8 cellular contexts compared by ENCODE assay signal in the genomic region with DNA sequence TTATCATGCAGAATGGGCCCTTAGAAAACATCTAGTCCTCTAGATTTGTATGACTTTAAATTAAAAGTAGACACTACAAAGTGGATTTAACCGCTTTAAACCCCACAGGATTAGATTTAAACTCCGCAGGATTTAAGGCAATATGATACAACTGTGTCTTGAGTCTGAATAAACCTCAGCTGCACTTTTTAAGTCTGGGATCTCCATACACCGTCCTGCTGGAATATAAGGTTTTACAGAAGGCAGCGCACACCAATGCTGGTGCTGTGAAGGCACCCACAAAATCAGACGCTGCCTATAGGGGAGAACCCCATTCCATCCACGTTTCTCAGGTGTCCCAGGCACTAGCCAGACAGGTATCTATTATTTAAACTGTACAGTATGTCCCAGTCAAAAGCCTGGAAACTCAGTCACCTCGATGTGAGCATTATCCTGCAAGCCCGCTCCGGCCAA. TPM values are rescaled to one million over a fixed set of nuclear protein-coding genes. Genes with fewer than 3 reads are reported as not detected.
DNase-seq lines count a peak whose midpoint lies in the region; ATAC-seq and TF ChIP-seq lines count a peak whose summit lies in the region.

No MANE protein-coding gene starts in this region.

- no peaks in the 10 kb centered on the region for H3K27me3 ChIP-seq in hepatocyte

- DNase-seq in NCI-H345 (lab: John Stamatoyannopoulos, UW) (peak; percentile 3), NCI-H345 treated with DMSO at 0.1 percent for 48 hours (lab: John Stamatoyannopoulos, UW; ENCODE audit: unreplicated experiment) (no peak), hepatocyte (ENCODE audit: low spot score) (no peak), H4 (ENCODE audit: low spot score) (no peak)
- DNase-seq in activated CD4-positive, alpha-beta memory T cell treated with anti-CD3 and anti-CD28 coated beads, Interleukin-2, amount 10 ng/mL, durations not matched to agents 7 days and 5 days: no peak

- H3K79me2 ChIP-seq in hepatocyte: peaks cover 18% of the 10 kb centered on the region

- peaks cover 5% of the 10 kb centered on the region for H3K4me1 ChIP-seq in hepatocyte (ENCODE audit: insufficient read depth)

- H3K9me3 ChIP-seq in hepatocyte (ENCODE audit: low read depth): no peaks in the 10 kb centered on the region

- no peaks in the 10 kb centered on the region for H4K20me1 ChIP-seq in hepatocyte (ENCODE audit: insufficient read depth, poor library complexity, severe bottlenecking)

- TF ChIP-seq CTCF in hepatocyte (IDR thresholded peaks at IDR 0.05; ENCODE audit: poor library complexity): no peak

- H3K4me3 ChIP-seq in hepatocyte (peak overlapping the region; percentile 91), skin epidermis (peak overlapping the region; percentile 59 to 98 (median 88))

- H3K27ac ChIP-seq in hepatocyte (peak overlapping the region; percentile 93), skin epidermis (peak overlapping the region in 20 of 21 experiments; percentile 45 to 89 (median 80))

- no peaks in the 10 kb centered on the region for H3K36me3 ChIP-seq in hepatocyte (replicated peaks; ENCODE audit: insufficient read depth, low read depth)

- H3K4me2 ChIP-seq in hepatocyte: peak overlapping the region; percentile 83

- no peaks in the 10 kb centered on the region for H3K36me3 Mint-ChIP-seq in activated CD4-positive, alpha-beta memory T cell treated with anti-CD3 and anti-CD28 coated beads, Interleukin-2, amount 10 ng/mL, durations not matched to agents 7 days and 5 days (ENCODE audit: low read depth)

- H3K27ac Mint-ChIP-seq in activated CD4-positive, alpha-beta memory T cell treated with anti-CD3 and anti-CD28 coated beads, Interleukin-2, amount 10 ng/mL, durations not matched to agents 7 days and 5 days: no peak overlapping the region

- ATAC-seq in GM18909 (IDR thresholded peaks at IDR 0.05; ENCODE audit: poor library complexity, unreplicated experiment) (no peak), HG02678 (IDR thresholded peaks at IDR 0.05; ENCODE audit: unreplicated experiment) (no peak)

- no peaks in the 10 kb centered on the region for H3K9me3 Mint-ChIP-seq in activated CD4-positive, alpha-beta memory T cell treated with anti-CD3 and anti-CD28 coated beads, Interleukin-2, amount 10 ng/mL, durations not matched to agents 7 days and 5 days

- peak overlapping the region; percentile 83 for H3K4me3 Mint-ChIP-seq in activated CD4-positive, alpha-beta memory T cell treated with anti-CD3 and anti-CD28 coated beads, Interleukin-2, amount 10 ng/mL, durations not matched to agents 7 days and 5 days

- 6% methylated on average over 9 of the region's 9 CpGs for WGBS in hepatocyte (ENCODE audit: low lambda C conversion rate, missing lambda C conversion rate)

- CTCF ChIA-PET in activated CD4-positive, alpha-beta memory T cell treated with anti-CD3 and anti-CD28 coated beads, Interleukin-2, amount 10 ng/mL, durations not matched to agents 7 days and 5 days (lab: Charles Lee): interaction anchor here (0.6 to 2.0 kb wide), 3 partner anchors 14 to 459 kb away, joined by 3 to 6 read pairs (median 3); no protein-coding TSS in a partner anchor

- POLR2A ChIA-PET in activated CD4-positive, alpha-beta memory T cell treated with anti-CD3 and anti-CD28 coated beads, Interleukin-2, amount 10 ng/mL, durations not matched to agents 7 days and 5 days (lab: Charles Lee): interaction anchor here (1.2 kb wide), 1 partner anchor 69 kb away, joined by 7 read pairs; a partner anchor contains a TSS

- H3K4me1 Mint-ChIP-seq in activated CD4-positive, alpha-beta memory T cell treated with anti-CD3 and anti-CD28 coated beads, Interleukin-2, amount 10 ng/mL, durations not matched to agents 7 days and 5 days: peaks cover 32% of the 10 kb centered on the region

- H3K9me2 ChIP-seq in hepatocyte (replicated peaks; ENCODE audit: insufficient read depth): no peaks in the 10 kb centered on the region

- peak overlapping the region; percentile 83 for H2AFZ ChIP-seq in hepatocyte

- peaks cover 9% of the 10 kb centered on the region for H3K27me3 Mint-ChIP-seq in activated CD4-positive, alpha-beta memory T cell treated with anti-CD3 and anti-CD28 coated beads, Interleukin-2, amount 10 ng/mL, durations not matched to agents 7 days and 5 days

RNA-seq across cellular contexts. Expression of a gene that starts 0.8 kb away (rescaled TPM):
- total RNA-seq in activated CD4-positive, alpha-beta memory T cell treated with anti-CD3 and anti-CD28 coated beads, Interleukin-2, amount 10 ng/mL, durations not matched to agents 7 days and 5 days: 10 to 100 TPM; 19.9 TPM
- total RNA-seq in hepatocyte: 28.5 and 29.8 TPM in 2 replicates
- 33.5 and 35.4 TPM in 2 replicates for polyA plus RNA-seq in hepatocyte
- 17.5 and 20.0 TPM in 2 replicates for total RNA-seq in H4 (2014; rRNA removed; shearing (Covaris generic))
